13 cellular contexts compared by ENCODE assay signal in genomic region chr5:1931590-1932138, GRCh38. TPM values are rescaled to one million over a fixed set of nuclear protein-coding genes. Genes with fewer than 3 reads are reported as not detected.
DNase-seq lines count a peak whose midpoint lies in the region; ATAC-seq and TF ChIP-seq lines count a peak whose summit lies in the region.
"Had no signal": no experiment of that assay in that cellular context is flagged by ENCODE, and none has a peak within 500 bp of the region (broad histone marks: within the 10 kb centered on the region; RNA-seq: fewer than 3 reads in every experiment).

No MANE protein-coding gene starts in this region.

- no peaks in the 10 kb centered on the region for H3K9me3 ChIP-seq in body of pancreas
- H3K9me3 ChIP-seq in iPS-15b (ENCODE audit: control insufficient read depth, insufficient read depth, low read length), result no peaks in the 10 kb centered on the region
- no peaks in the 10 kb centered on the region for H3K9me3 ChIP-seq in ovary
- no peaks in the 10 kb centered on the region for H3K9me3 ChIP-seq in T-helper 17 cell (ENCODE audit: control insufficient read depth, low read length, poor library complexity, severe bottlenecking)

- H3K36me3 Mint-ChIP-seq in T-helper 17 cell (ENCODE audit: low read depth), result no peaks in the 10 kb centered on the region

- H3K4me3 Mint-ChIP-seq in T-helper 17 cell, result no peak overlapping the region

- intact Hi-C loops in body of pancreas (cut with DNase I), result no loop called here
- intact Hi-C loops in ovary (cut with DNase I), result no loop called here

- H3K9ac ChIP-seq in iPS-15b (ENCODE audit: low read depth, low read length), result no peak overlapping the region

- TF ChIP-seq CTCF in body of pancreas (IDR thresholded peaks at IDR 0.05) (no peak), ovary (IDR thresholded peaks at IDR 0.05) (no peak)

- H3K27me3 ChIP-seq in body of pancreas (no peaks in the 10 kb centered on the region), iPS-15b (ENCODE audit: control insufficient read depth, insufficient read depth, low read length) (peaks cover 24% of the 10 kb centered on the region), ovary (no peaks in the 10 kb centered on the region)

- TF ChIP-seq EP300 in ovary (IDR thresholded peaks at IDR 0.05), result no peak

- 2 to 6% methylated on average over 14 to 28 of the region's 30 CpGs for WGBS in body of pancreas, 2 donors
- 1 to 3% (median 2%) methylated on average over 29 to 30 of the region's 30 CpGs for WGBS in ovary, 3 donors

- no peak overlapping the region for H3K27ac Mint-ChIP-seq in T-helper 17 cell

- peak overlapping the region; percentile 26 to 79 (median 72) for H3K27ac ChIP-seq in body of pancreas
- peak overlapping the region; percentile 40 to 89 for H3K27ac ChIP-seq in ovary

- peaks cover 32% of the 10 kb centered on the region for H3K27me3 Mint-ChIP-seq in T-helper 17 cell

- ATAC-seq in body of pancreas (peak; percentile 82), GM18519 (IDR thresholded peaks at IDR 0.05; ENCODE audit: low FRiP score, unreplicated experiment) (no peak), HG03025 (IDR thresholded peaks at IDR 0.05; ENCODE audit: low FRiP score, unreplicated experiment) (no peak), T-helper 17 cell (no peak)

- H3K36me3 ChIP-seq in body of pancreas (replicated peaks in 1 of 2; ENCODE audit: insufficient read depth in 1 of 2, low read depth in 2 of 2) (no peaks in the 10 kb centered on the region), iPS-15b (ENCODE audit: control insufficient read depth, insufficient read depth, low read length) (no peaks in the 10 kb centered on the region), ovary (no peaks in the 10 kb centered on the region)

- H3K4me1 ChIP-seq in body of pancreas (peaks cover 8% of the 10 kb centered on the region), iPS-15b (ENCODE audit: control insufficient read depth, insufficient read depth, low read length) (no peaks in the 10 kb centered on the region), ovary (ENCODE audit: insufficient read depth) (peaks cover 12% of the 10 kb centered on the region)

- peak overlapping the region; percentile 12 to 51 for H3K4me3 ChIP-seq in body of pancreas
- H3K4me3 ChIP-seq in iPS-15b (ENCODE audit: low read depth, low read length), result peak overlapping the region; percentile 59
- H3K4me3 ChIP-seq in ovary, result peak overlapping the region; percentile 37

- H3K4me1 Mint-ChIP-seq in T-helper 17 cell, result peaks cover 2% of the 10 kb centered on the region

- DNase-seq in Ammon's horn (ENCODE audit: low spot score), result peak; percentile 19
- peak; percentile 77 to 87 (median 83) for DNase-seq in body of pancreas
- DNase-seq in ovary, result peak; percentile 56 to 79 (median 65)
- DNase-seq in HuH-7 (ENCODE audit: low spot score), result no peak
- DNase-seq in T-helper 17 cell, result no peak
- DNase-seq: activated T-cell treated with anti-CD3 and anti-CD28 coated beads, Interleukin-2, amount 50 U/mL, for 48 hours; effector CD4-positive, alpha-beta T cell; NCI-H510A; T1000 had no signal

- TF ChIP-seq POLR2A in body of pancreas (IDR thresholded peaks at IDR 0.05), result peak in 2 of 3 donors; percentile 42 to 51
- no peak for TF ChIP-seq POLR2A in ovary (IDR thresholded peaks at IDR 0.05)

RNA-seq across cellular contexts. Expression of gene IRX4, which starts 48.9 kb away (rescaled TPM):
- total RNA-seq in body of pancreas (not detected), ovary (under 1 TPM in 1 of 7 donors, not detected in 6; 0.23 TPM), T-helper 17 cell (not detected)
- not detected for polyA plus RNA-seq in ovary
- polyA plus RNA-seq: AG04450 had no signal

Comparison
In these comparisons a context has a peak if more than half of its experiments do, and no peak if none do; other contexts are left out.
1. DNase-seq: peak in Ammon's horn (single experiment), body of pancreas (4 of 4) and ovary (5 of 5); none in HuH-7 (single experiment) and T-helper 17 cell (0 of 3).
2. Peak in every context shown above with its lines, with median percentiles within 50 percentile points of each other: H3K4me3 ChIP-seq.